Comparison of ENCODE assay signal across 1 cellular context in genomic region chr1:115064461-115064860, GRCh38.
TF ChIP-seq lines count a peak whose summit lies in the region.

No MANE protein-coding gene starts in this region.

TF ChIP-seq in SK-N-SH treated with all-trans-retinoic acid at 6 μM for 48 hours, 23 proteins besides CTCF, POLR2A, EP300 and RAD21 (continued from another document):
- TF ChIP-seq, protein P1, sequence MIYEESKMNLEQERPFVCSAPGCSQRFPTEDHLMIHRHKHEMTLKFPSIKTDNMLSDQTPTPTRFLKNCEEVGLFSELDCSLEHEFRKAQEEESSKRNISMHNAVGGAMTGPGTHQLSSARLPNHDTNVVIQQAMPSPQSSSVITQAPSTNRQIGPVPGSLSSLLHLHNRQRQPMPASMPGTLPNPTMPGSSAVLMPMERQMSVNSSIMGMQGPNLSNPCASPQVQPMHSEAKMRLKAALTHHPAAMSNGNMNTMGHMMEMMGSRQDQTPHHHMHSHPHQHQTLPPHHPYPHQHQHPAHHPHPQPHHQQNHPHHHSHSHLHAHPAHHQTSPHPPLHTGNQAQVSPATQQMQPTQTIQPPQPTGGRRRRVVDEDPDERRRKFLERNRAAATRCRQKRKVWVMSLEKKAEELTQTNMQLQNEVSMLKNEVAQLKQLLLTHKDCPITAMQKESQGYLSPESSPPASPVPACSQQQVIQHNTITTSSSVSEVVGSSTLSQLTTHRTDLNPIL (CRISPR knock-in tag; IDR thresholded peaks at IDR 0.05; ENCODE audit: low read depth), result no peak
- TF ChIP-seq CSDC2 (CRISPR knock-in tag; IDR thresholded peaks at IDR 0.05), result no peak
- peak; percentile 29; the same call in 1 of the 2 replicates for TF ChIP-seq ISL1 (CRISPR knock-in tag; IDR thresholded peaks at IDR 0.05)
